ENCODE assay signal across 13 cellular contexts in genomic region chr9:114002986-114003740, GRCh38.
DNase-seq lines count a peak whose midpoint lies in the region; ATAC-seq and TF ChIP-seq lines count a peak whose summit lies in the region.
"Had no signal": no experiment of that assay in that cellular context is flagged by ENCODE, and none has a peak within 500 bp of the region (broad histone marks: within the 10 kb centered on the region; RNA-seq: fewer than 3 reads in every experiment).

No MANE protein-coding gene starts in this region.

- intact Hi-C loops in heart left ventricle (cut with DNase I), result loop anchor here in 2 of 10 donors (5.0 to 10.0 kb wide), 2 partner anchors 62 to 126 kb away; partner anchors contain the start of gene ZNF618 (in 1 of the 2)
- intact Hi-C loops in Right ventricle myocardium inferior (cut with DNase I), result no loop called here
- intact Hi-C loops in ascending aorta (cut with DNase I), result loop anchor here (1.0 kb wide), 1 partner anchor 14 kb away; no protein-coding TSS in a partner anchor
- intact Hi-C loops in tibial artery (cut with DNase I; ENCODE audit: low total_unique reads), result no loop called here
- intact Hi-C loops in MCF 10A (cut with micrococcal nuclease), result no loop called here

- CTCF ChIA-PET in MCF 10A (lab: Yijun Ruan, JAX), result interaction anchor here (0.7 kb wide), 1 partner anchor 34 kb away, joined by 3 read pairs; no protein-coding TSS in a partner anchor

- no peaks in the 10 kb centered on the region for H3K27me3 ChIP-seq in heart left ventricle
- H3K27me3 ChIP-seq in ascending aorta, result no peaks in the 10 kb centered on the region
- H3K27me3 ChIP-seq in lung (ENCODE audit: control insufficient read depth, insufficient read depth), result no peaks in the 10 kb centered on the region
- no peaks in the 10 kb centered on the region for H3K27me3 ChIP-seq in tibial artery

- no peak overlapping the region for H3K4me3 Mint-ChIP-seq in MCF 10A (ENCODE audit: unreplicated experiment)
- no peak overlapping the region for H3K4me3 Mint-ChIP-seq in activated T-cell treated with anti-CD3 and anti-CD28 coated beads, Interleukin-2, amount 50 U/mL, for 72 hours
- H3K4me3 Mint-ChIP-seq: activated naive CD4-positive, alpha-beta T cell treated with anti-CD3 and anti-CD28 coated beads, Interleukin-2, amount 10 ng/mL, durations not matched to agents 7 days and 5 days; T-helper 17 cell had no signal

- POLR2A ChIA-PET in MCF 10A (lab: Yijun Ruan, JAX), result no interaction called here

- no peak for TF ChIP-seq CTCF in heart left ventricle (IDR thresholded peaks at IDR 0.05)
- no peak for TF ChIP-seq CTCF in ascending aorta (IDR thresholded peaks at IDR 0.05)
- TF ChIP-seq CTCF in lung (IDR thresholded peaks at IDR 0.05; ENCODE audit: control extremely low read depth, extremely low read depth), result no peak
- no peak for TF ChIP-seq CTCF in tibial artery (IDR thresholded peaks at IDR 0.05)
- TF ChIP-seq CTCF in MCF 10A (IDR thresholded peaks at IDR 0.05; ENCODE audit: unreplicated experiment), result no peak

- H3K4me3 ChIP-seq in heart left ventricle (no peak overlapping the region), ascending aorta (peak overlapping the region in 1 of 2 donors; percentile 42), lung (no peak overlapping the region), tibial artery (peak overlapping the region in 1 of 2 donors; percentile 28)

- H3K27ac ChIP-seq in heart left ventricle (peak overlapping the region in 7 of 12 donors; percentile 59 to 85 (median 79)), ascending aorta (peak overlapping the region; percentile 92 to 95), lung (ENCODE audit: low read depth in 1 of 2, low read length in 1 of 2) (no peak overlapping the region), tibial artery (peak overlapping the region; percentile 83 to 91)

- no TSS peak for BruUV-seq in MCF 10A (replicated peaks; lab: Mats Ljungman, UMichigan)

- H3K4me1 ChIP-seq in heart left ventricle (peaks cover 0 to 30% (median 18%) of the 10 kb centered on the region in 12 donors), ascending aorta (peaks cover 6 to 17% of the 10 kb centered on the region in 2 donors), lung (ENCODE audit: control insufficient read depth in 2 of 2, insufficient read depth in 2 of 2, low read length in 2 of 2) (peaks cover 3 to 8% of the 10 kb centered on the region in 2 donors), tibial artery (peaks cover 0 to 58% (median 34%) of the 10 kb centered on the region in 4 donors)

- H3K9me3 Mint-ChIP-seq in MCF 10A (ENCODE audit: unreplicated experiment), result no peaks in the 10 kb centered on the region
- H3K9me3 Mint-ChIP-seq in activated T-cell treated with anti-CD3 and anti-CD28 coated beads, Interleukin-2, amount 50 U/mL, for 72 hours, result no peaks in the 10 kb centered on the region
- H3K9me3 Mint-ChIP-seq: activated naive CD4-positive, alpha-beta T cell treated with anti-CD3 and anti-CD28 coated beads, Interleukin-2, amount 10 ng/mL, durations not matched to agents 7 days and 5 days had no signal

- no peaks in the 10 kb centered on the region for H3K27me3 Mint-ChIP-seq in MCF 10A (ENCODE audit: insufficient read depth, unreplicated experiment)
- no peaks in the 10 kb centered on the region for H3K27me3 Mint-ChIP-seq in activated T-cell treated with anti-CD3 and anti-CD28 coated beads, Interleukin-2, amount 50 U/mL, for 72 hours (ENCODE audit: low read depth)
- H3K27me3 Mint-ChIP-seq: activated naive CD4-positive, alpha-beta T cell treated with anti-CD3 and anti-CD28 coated beads, Interleukin-2, amount 10 ng/mL, durations not matched to agents 7 days and 5 days had no signal

- H3K36me3 Mint-ChIP-seq in MCF 10A (ENCODE audit: insufficient read depth, unreplicated experiment), result peaks cover 5% of the 10 kb centered on the region
- no peaks in the 10 kb centered on the region for H3K36me3 Mint-ChIP-seq in activated T-cell treated with anti-CD3 and anti-CD28 coated beads, Interleukin-2, amount 50 U/mL, for 72 hours (ENCODE audit: insufficient read depth in 2 of 2)
- H3K36me3 Mint-ChIP-seq: activated naive CD4-positive, alpha-beta T cell treated with anti-CD3 and anti-CD28 coated beads, Interleukin-2, amount 10 ng/mL, durations not matched to agents 7 days and 5 days had no signal

- WGBS in heart left ventricle, 4 donors, result 83 to 93% (median 86%) methylated on average over 10 to 12 of the region's 12 CpGs
- WGBS in lung, 2 donors, result 88 to 93% methylated on average over 12 of the region's 12 CpGs

- DNase-seq in heart left ventricle (peak in 1 of 5 donors; percentile 9), Right ventricle myocardium inferior (ENCODE audit: missing footprints) (no peak), ascending aorta (ENCODE audit: low spot score in 2 of 2) (peak in 1 of 2 donors; percentile 63), lung (ENCODE audit: low spot score) (peak; percentile 10), tibial artery (peak in 1 of 2 donors; percentile 60), MCF 10A (ENCODE audit: unreplicated experiment) (no peak), GM19238 (ENCODE audit: insufficient read length, low spot score) (no peak)
- DNase-seq in activated T-cell treated with anti-CD3 and anti-CD28 coated beads, Interleukin-2, amount 50 U/mL, for 72 hours, result no peak
- DNase-seq: activated naive CD4-positive, alpha-beta T cell treated with anti-CD3 and anti-CD28 coated beads, Interleukin-2, amount 10 ng/mL, durations not matched to agents 7 days and 5 days; midbrain; NCI-H1048; RPMI8226; T-helper 17 cell had no signal

- peaks cover 0 to 21% (median 0%) of the 10 kb centered on the region in 9 donors for H3K36me3 ChIP-seq in heart left ventricle
- peaks cover 7 to 19% of the 10 kb centered on the region in 2 donors for H3K36me3 ChIP-seq in ascending aorta
- H3K36me3 ChIP-seq in lung (ENCODE audit: control insufficient read depth in 2 of 2, insufficient read depth in 2 of 2, low read length in 2 of 2), result peaks cover 0 to 5% of the 10 kb centered on the region in 2 donors
- H3K36me3 ChIP-seq in tibial artery, result peaks cover 0 to 49% (median 12%) of the 10 kb centered on the region in 3 donors

- H3K4me1 Mint-ChIP-seq in MCF 10A (ENCODE audit: insufficient read depth, unreplicated experiment), result no peaks in the 10 kb centered on the region
- H3K4me1 Mint-ChIP-seq in activated T-cell treated with anti-CD3 and anti-CD28 coated beads, Interleukin-2, amount 50 U/mL, for 72 hours (ENCODE audit: low read depth), result no peaks in the 10 kb centered on the region
- H3K4me1 Mint-ChIP-seq: activated naive CD4-positive, alpha-beta T cell treated with anti-CD3 and anti-CD28 coated beads, Interleukin-2, amount 10 ng/mL, durations not matched to agents 7 days and 5 days; T-helper 17 cell had no signal

- TF ChIP-seq POLR2A in heart left ventricle (IDR thresholded peaks at IDR 0.05), result no peak

- H3K9me3 ChIP-seq in heart left ventricle, result peaks cover 0 to 4% (median 0%) of the 10 kb centered on the region in 12 donors
- no peaks in the 10 kb centered on the region for H3K9me3 ChIP-seq in ascending aorta
- no peaks in the 10 kb centered on the region for H3K9me3 ChIP-seq in lung (ENCODE audit: control insufficient read depth in 2 of 2, insufficient read depth in 1 of 2, low read length in 1 of 2)
- H3K9me3 ChIP-seq in tibial artery, result no peaks in the 10 kb centered on the region

- ATAC-seq in heart left ventricle (no peak), Right ventricle myocardium inferior (no peak), lung (ENCODE audit: insufficient read depth, low FRiP score) (no peak)
- ATAC-seq in activated T-cell treated with anti-CD3 and anti-CD28 coated beads, Interleukin-2, amount 50 U/mL, for 72 hours (replicated peaks in 1 of 2), result no peak
- ATAC-seq: T-helper 17 cell had no signal

- H3K27ac Mint-ChIP-seq in MCF 10A (ENCODE audit: low read depth, unreplicated experiment), result no peak overlapping the region
- no peak overlapping the region for H3K27ac Mint-ChIP-seq in activated T-cell treated with anti-CD3 and anti-CD28 coated beads, Interleukin-2, amount 50 U/mL, for 72 hours
- H3K27ac Mint-ChIP-seq: activated naive CD4-positive, alpha-beta T cell treated with anti-CD3 and anti-CD28 coated beads, Interleukin-2, amount 10 ng/mL, durations not matched to agents 7 days and 5 days; T-helper 17 cell had no signal

Comparison
In these comparisons a context has a peak if more than half of its experiments do, and no peak if none do; other contexts are left out.
1. H3K27ac ChIP-seq: peak in heart left ventricle (7 of 12), ascending aorta (2 of 2) and tibial artery (2 of 2); none in lung (0 of 2).